ENCODE assay signal across 8 cellular contexts in the genomic region with DNA sequence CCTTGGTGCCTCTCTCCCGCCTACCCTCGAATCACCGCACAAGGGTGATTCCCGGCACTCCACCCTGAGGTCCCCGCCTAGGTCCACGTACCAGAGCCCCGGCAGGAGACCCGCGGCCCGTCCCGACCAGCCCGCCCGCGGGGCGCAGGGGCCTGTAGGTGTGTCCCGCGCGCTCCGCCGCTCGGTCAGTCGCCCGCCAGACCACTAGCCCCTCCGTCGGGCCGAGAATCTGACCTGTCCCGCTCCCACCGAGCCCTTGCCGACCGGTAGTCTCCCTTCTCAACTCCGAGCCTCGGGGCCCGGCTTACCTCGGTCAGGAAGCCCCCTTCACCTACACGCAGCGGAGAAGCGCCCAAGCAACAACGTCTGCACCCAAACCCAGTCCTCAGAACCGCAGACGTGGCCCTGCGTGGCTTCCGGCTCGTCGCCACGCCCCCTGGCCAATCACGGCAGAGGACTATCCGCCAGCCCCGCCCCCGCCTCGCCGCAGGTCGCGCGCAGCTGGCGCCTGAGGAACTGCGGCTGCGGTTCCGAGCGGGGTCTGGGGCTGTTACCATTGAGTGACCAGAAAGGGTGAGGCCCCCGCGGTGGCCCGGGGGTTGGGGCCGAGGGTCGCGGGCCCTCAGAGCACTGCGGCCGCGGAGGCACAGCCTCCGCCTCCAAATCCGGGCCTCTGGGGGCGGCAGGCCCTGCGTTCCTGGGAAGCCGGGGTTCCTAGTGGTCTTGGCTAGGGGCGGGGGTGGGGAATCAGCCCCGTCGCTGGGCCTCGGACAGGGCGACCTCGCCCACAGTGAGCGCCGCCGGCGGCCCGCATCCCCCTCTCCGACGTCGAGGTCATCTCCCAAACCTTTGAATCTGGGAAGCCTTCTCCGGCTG. TPM values are rescaled to one million over a fixed set of nuclear protein-coding genes. Genes with fewer than 3 reads are reported as not detected.
DNase-seq lines count a peak whose midpoint lies in the region; ATAC-seq and TF ChIP-seq lines count a peak whose summit lies in the region.

A gene with protein sequence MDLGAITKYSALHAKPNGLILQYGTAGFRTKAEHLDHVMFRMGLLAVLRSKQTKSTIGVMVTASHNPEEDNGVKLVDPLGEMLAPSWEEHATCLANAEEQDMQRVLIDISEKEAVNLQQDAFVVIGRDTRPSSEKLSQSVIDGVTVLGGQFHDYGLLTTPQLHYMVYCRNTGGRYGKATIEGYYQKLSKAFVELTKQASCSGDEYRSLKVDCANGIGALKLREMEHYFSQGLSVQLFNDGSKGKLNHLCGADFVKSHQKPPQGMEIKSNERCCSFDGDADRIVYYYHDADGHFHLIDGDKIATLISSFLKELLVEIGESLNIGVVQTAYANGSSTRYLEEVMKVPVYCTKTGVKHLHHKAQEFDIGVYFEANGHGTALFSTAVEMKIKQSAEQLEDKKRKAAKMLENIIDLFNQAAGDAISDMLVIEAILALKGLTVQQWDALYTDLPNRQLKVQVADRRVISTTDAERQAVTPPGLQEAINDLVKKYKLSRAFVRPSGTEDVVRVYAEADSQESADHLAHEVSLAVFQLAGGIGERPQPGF (minus strand): TSS at position 395 of the 876 bp plus-strand sequence. CDS start 2,253 bp downstream, outside the sequence.
TSS of gene RWDD2A (plus strand) at position 487 of the 876 bp plus-strand sequence. CDS start 1,095 bp downstream, outside the sequence.

- no peaks in the 10 kb centered on the region for H3K27me3 Mint-ChIP-seq in activated CD4-positive, alpha-beta T cell treated with anti-CD3 and anti-CD28 coated beads for 36 hours
- H3K27me3 Mint-ChIP-seq in chondrocyte (ENCODE audit: low read depth), result no peaks in the 10 kb centered on the region

- H3K36me3 Mint-ChIP-seq in activated CD4-positive, alpha-beta T cell treated with anti-CD3 and anti-CD28 coated beads for 36 hours (ENCODE audit: low read depth), result peaks cover 23% of the 10 kb centered on the region
- peaks cover 22% of the 10 kb centered on the region for H3K36me3 Mint-ChIP-seq in chondrocyte (ENCODE audit: low read depth)

- peak within 1 kb of the TSS; percentile 94 for H3K27ac Mint-ChIP-seq in activated CD4-positive, alpha-beta T cell treated with anti-CD3 and anti-CD28 coated beads for 36 hours
- peak within 1 kb of the TSS; percentile 99 for H3K27ac Mint-ChIP-seq in chondrocyte (ENCODE audit: unreplicated experiment)

- intact Hi-C loops in activated CD4-positive, alpha-beta T cell treated with anti-CD3 and anti-CD28 coated beads for 36 hours (cut with DNase I, micrococcal nuclease), result loop anchor here (1.0 to 10.0 kb wide), 9 partner anchors 22 to 1440 kb away; partner anchors contain the start of genes DOP1A (in 2 of the 2), IBTK (in 2 of the 2), CEP162 (in 1 of the 2) and CYB5R4 (in 1 of the 2)

- no peaks in the 10 kb centered on the region for H3K9me3 Mint-ChIP-seq in activated CD4-positive, alpha-beta T cell treated with anti-CD3 and anti-CD28 coated beads for 36 hours (ENCODE audit: low read depth)
- no peaks in the 10 kb centered on the region for H3K9me3 Mint-ChIP-seq in chondrocyte (ENCODE audit: low read depth)

- H3K4me3 Mint-ChIP-seq in activated CD4-positive, alpha-beta T cell treated with anti-CD3 and anti-CD28 coated beads for 36 hours, result peak within 1 kb of the TSS; percentile 95
- peak within 1 kb of the TSS; percentile 98 for H3K4me3 Mint-ChIP-seq in chondrocyte (ENCODE audit: unreplicated experiment)

- DNase-seq in Ammon's horn (ENCODE audit: low spot score) (peak; percentile 96), NCI-H460 (ENCODE audit: extremely low read depth, low read depth) (peak; percentile 77), chondrocyte (ENCODE audit: low spot score) (peak; percentile 94), kidney tubule cell (ENCODE audit: low spot score) (peak; percentile 88)
- peak; percentile 93 for DNase-seq in activated CD4-positive, alpha-beta T cell treated with anti-CD3 and anti-CD28 coated beads for 36 hours
- peak; percentile 67 to 79 for DNase-seq in stimulated activated CD4-positive, alpha-beta T cell treated with anti-CD3 and anti-CD28 coated beads, Interleukin-1b, Interleukin-23, amount 100 ng/mL, for 1 hour (ENCODE audit: low read depth in 2 of 2)

- POLR2A ChIA-PET in activated CD4-positive, alpha-beta T cell treated with anti-CD3 and anti-CD28 coated beads for 36 hours (lab: Charles Lee), result interaction anchor here (0.7 kb wide), 1 partner anchor 899 kb away, joined by 3 read pairs; no protein-coding TSS in a partner anchor

- peak; percentile 97 for ATAC-seq in GM19043 (IDR thresholded peaks at IDR 0.05; ENCODE audit: low read depth, unreplicated experiment)
- peak; percentile 97 for ATAC-seq in HG03342 (IDR thresholded peaks at IDR 0.05; ENCODE audit: unreplicated experiment)
- ATAC-seq in activated CD4-positive, alpha-beta T cell treated with anti-CD3 and anti-CD28 coated beads for 36 hours, result peak; percentile 99

- no peak for TF ChIP-seq CTCF in chondrocyte (IDR thresholded peaks at IDR 0.05)

- CTCF ChIA-PET in activated CD4-positive, alpha-beta T cell treated with anti-CD3 and anti-CD28 coated beads for 36 hours (lab: Charles Lee), result interaction anchor here (0.7 to 4.1 kb wide), 2 partner anchors 127 to 226 kb away, joined by 3 to 26 read pairs; partner anchors contain the start of genes DOP1A and UBE3D

- peaks cover 34% of the 10 kb centered on the region for H3K4me1 Mint-ChIP-seq in activated CD4-positive, alpha-beta T cell treated with anti-CD3 and anti-CD28 coated beads for 36 hours
- peaks cover 68% of the 10 kb centered on the region for H3K4me1 Mint-ChIP-seq in chondrocyte (ENCODE audit: low read depth)

RNA-seq across cellular contexts. Expression of the first gene that starts in this region (rescaled TPM):
- total RNA-seq in NCI-H460 (2014; rRNA removed; shearing (Covaris generic)), result 29.6 and 33.7 TPM in 2 replicates
- polyA plus RNA-seq in NCI-H460 (2014; cell fraction: nucleus; rRNA removed), result 16.8 and 48.1 TPM in 2 replicates
- 10 to 100 TPM; 12.6 to 19.6 TPM for total RNA-seq in activated CD4-positive, alpha-beta T cell treated with anti-CD3 and anti-CD28 coated beads for 36 hours
- total RNA-seq in chondrocyte, result 130 to 159 TPM (median 135 TPM) in 3 replicates

RNA-seq across cellular contexts. Expression of gene RWDD2A, which starts in this region (rescaled TPM):
- 1.9 and 2.6 TPM in 2 replicates for total RNA-seq in NCI-H460 (2014; rRNA removed; shearing (Covaris generic))
- polyA plus RNA-seq in NCI-H460 (2014; cell fraction: nucleus; rRNA removed), result 2.6 and 4.2 TPM in 2 replicates
- total RNA-seq in activated CD4-positive, alpha-beta T cell treated with anti-CD3 and anti-CD28 coated beads for 36 hours, result 1 to 10 TPM; 1.6 to 1.9 TPM
- 6.4 to 7.8 TPM (median 6.5 TPM) in 3 replicates for total RNA-seq in chondrocyte

Comparison
In these comparisons a context has a peak if more than half of its experiments do, and no peak if none do; other contexts are left out.
1. Peak in every context shown above with its lines: DNase-seq and ATAC-seq.